Comparison of ENCODE assay signal across 8 cellular contexts in the genomic region with DNA sequence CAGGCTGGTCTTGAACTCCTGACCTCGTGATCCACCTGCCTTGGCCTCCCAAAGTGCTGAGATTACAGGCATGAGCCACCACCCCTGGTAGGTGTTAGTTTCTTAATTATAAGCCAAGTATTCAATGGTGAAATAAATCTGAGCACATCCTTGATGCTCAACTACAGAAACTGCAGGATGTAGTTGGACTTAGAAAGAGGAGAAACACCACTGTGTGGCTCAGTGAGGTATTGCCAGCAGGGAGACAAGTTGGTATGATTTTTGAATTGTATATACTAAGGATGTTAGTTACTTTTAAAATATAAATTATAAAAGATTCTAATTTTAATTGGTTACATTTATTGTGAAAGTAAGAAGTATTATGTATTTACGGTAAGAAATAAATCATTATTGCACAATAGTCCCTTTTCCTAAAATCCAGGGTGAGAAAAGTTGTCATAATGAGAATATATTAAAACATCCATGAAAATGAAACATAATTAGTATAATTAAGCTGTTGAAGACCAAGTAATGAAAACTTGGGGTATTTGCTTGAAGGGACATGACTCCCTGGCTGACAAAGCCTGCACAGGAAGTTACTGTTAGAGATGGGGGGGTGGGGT. TPM values are rescaled to one million over a fixed set of nuclear protein-coding genes. Genes with fewer than 3 reads are reported as not detected.
DNase-seq lines count a peak whose midpoint lies in the region; ATAC-seq and TF ChIP-seq lines count a peak whose summit lies in the region.

No MANE protein-coding gene starts in this region.

- no peak for ATAC-seq in HG02759 (IDR thresholded peaks at IDR 0.05; ENCODE audit: unreplicated experiment)

- 95% methylated on average over 1 of the region's 2 CpGs for WGBS in mammary epithelial cell (ENCODE audit: low coverage, missing lambda C conversion rate)

- H3K4me2 ChIP-seq in mammary epithelial cell (ENCODE audit: insufficient read depth, low read depth, low read length), result no peak overlapping the region
- no peak overlapping the region for H3K4me2 ChIP-seq in osteoblast (ENCODE audit: insufficient read depth, low read length)

- CTCF ChIA-PET in mammary epithelial cell (lab: Charles Lee; ENCODE audit: low non-redundant PET), result no interaction called here

- TF ChIP-seq CTCF in mammary epithelial cell (conservative IDR thresholded peaks at IDR 0.05 in 1 of 2, IDR thresholded peaks at IDR 0.05 in 1 of 2; ENCODE audit: extremely low read depth in 1 of 2, insufficient read depth in 1 of 2, low read depth in 1 of 2, low read length in 2 of 2), result peak; percentile 17 to 47
- TF ChIP-seq CTCF in osteoblast (IDR thresholded peaks at IDR 0.05; ENCODE audit: extremely low read depth, low read depth, low read length), result peak; percentile 50

- no peak overlapping the region for H2AFZ ChIP-seq in mammary epithelial cell (ENCODE audit: low read depth, low read length)
- H2AFZ ChIP-seq in osteoblast (ENCODE audit: low read length), result no peak overlapping the region

- in situ Hi-C loops in KBM-7 (cut with MboI; ENCODE audit: low pct_unique_long_range_greater_than_20kb, low sequenced_read_pairs), result loop anchor here (25.0 kb wide), 2 partner anchors 119 to 244 kb away; a partner anchor contains a TSS
- in situ Hi-C loops in mammary epithelial cell (cut with MboI; ENCODE audit: low sequenced_read_pairs in 2 of 2), result loop anchor here (25.0 kb wide), 2 partner anchors 119 to 244 kb away; a partner anchor contains a TSS

- H3K79me2 ChIP-seq in mammary epithelial cell (ENCODE audit: insufficient read depth, low read length), result no peaks in the 10 kb centered on the region
- H3K79me2 ChIP-seq in osteoblast (ENCODE audit: insufficient read depth, low read length), result no peaks in the 10 kb centered on the region

- dilution Hi-C loops in mammary epithelial cell (cut with HindIII; ENCODE audit: low sequenced_read_pairs), result no loop called here

- intact Hi-C loops in mammary epithelial cell (cut with micrococcal nuclease), result loop anchor here (5.0 kb wide), 1 partner anchor 64 kb away; no protein-coding TSS in a partner anchor

- H3K9ac ChIP-seq in mammary epithelial cell (ENCODE audit: insufficient read depth, low read length), result no peak overlapping the region

- H3K9me3 ChIP-seq in mammary epithelial cell (replicated peaks; ENCODE audit: insufficient read depth, low read length) (no peaks in the 10 kb centered on the region), osteoblast (ENCODE audit: low read depth, low read length) (no peaks in the 10 kb centered on the region)

- no peaks in the 10 kb centered on the region for H4K20me1 ChIP-seq in mammary epithelial cell (ENCODE audit: insufficient read depth, low read length)
- no peaks in the 10 kb centered on the region for H4K20me1 ChIP-seq in osteoblast (ENCODE audit: insufficient read depth, low read length)

- H3K27me3 ChIP-seq in mammary epithelial cell (ENCODE audit: insufficient read depth, low read length), result no peaks in the 10 kb centered on the region
- H3K27me3 ChIP-seq in osteoblast (ENCODE audit: insufficient read depth, low read length), result no peaks in the 10 kb centered on the region

- no TSS peak for BruUV-seq in mammary epithelial cell (replicated peaks; lab: Mats Ljungman, UMichigan)

- H3K27ac ChIP-seq in mammary epithelial cell (ENCODE audit: insufficient read depth, low read depth, low read length), result no peak overlapping the region
- no peak overlapping the region for H3K27ac ChIP-seq in osteoblast (ENCODE audit: low read depth, low read length)

- peaks cover 13% of the 10 kb centered on the region for H3K36me3 ChIP-seq in mammary epithelial cell (ENCODE audit: insufficient read depth, low read length)
- H3K36me3 ChIP-seq in osteoblast (ENCODE audit: insufficient read depth, low read length), result no peaks in the 10 kb centered on the region

- no peak overlapping the region for H3K4me3 ChIP-seq in mammary epithelial cell (replicated peaks in 1 of 3; ENCODE audit: insufficient read depth in 1 of 3, low read depth in 2 of 3, low read length in 3 of 3)
- no peak overlapping the region for H3K4me3 ChIP-seq in osteoblast (ENCODE audit: insufficient read depth, low read length)

- H3K4me1 ChIP-seq in mammary epithelial cell (ENCODE audit: insufficient read depth, low read length), result no peaks in the 10 kb centered on the region
- H3K4me1 ChIP-seq in osteoblast (ENCODE audit: insufficient read depth, low read length), result no peaks in the 10 kb centered on the region

- peak; percentile 13 for DNase-seq in DMS 273 (lab: John Stamatoyannopoulos, UW; ENCODE audit: unreplicated experiment)
- no peak for DNase-seq in DMS 273 treated with DMSO at 0.1 percent for 48 hours (lab: John Stamatoyannopoulos, UW)
- peak; percentile 6 for DNase-seq in KBM-7
- peak; percentile 1 for DNase-seq in mammary epithelial cell
- no peak for DNase-seq in osteoblast (ENCODE audit: insufficient read length, low spot score, missing footprints)
- DNase-seq in NCI-H146 treated with DMSO at 0.1 percent for 48 hours (lab: John Stamatoyannopoulos, UW; ENCODE audit: unreplicated experiment), result no peak
- no peak for DNase-seq in NOMO-1 (lab: John Stamatoyannopoulos, UW; ENCODE audit: unreplicated experiment in 2 of 2)

RNA-seq across cellular contexts. Expression of a gene that starts 17.6 kb away (rescaled TPM):
- 10 to 100 TPM; 13.8 TPM for total RNA-seq in mammary epithelial cell
- polyA plus RNA-seq in mammary epithelial cell, result 9.8 TPM
- polyA minus RNA-seq in mammary epithelial cell, result 21.3 TPM
- total RNA-seq in osteoblast, result 6.9 and 8.3 TPM in 2 replicates

RNA-seq across cellular contexts. Expression of a gene that starts 23.2 kb away (rescaled TPM):
- not detected for total RNA-seq in mammary epithelial cell
- not detected for polyA plus RNA-seq in mammary epithelial cell
- polyA minus RNA-seq in mammary epithelial cell, result not detected
- not detected in 2 replicates for total RNA-seq in osteoblast

RNA-seq across cellular contexts. Expression of a gene that starts 33.5 kb away (rescaled TPM):
- total RNA-seq in mammary epithelial cell (1,000 to 10,000 TPM in 1 of 2 donors, 100 to 1,000 TPM in 1; 811 to 1,276 TPM), osteoblast (961 and 1,137 TPM in 2 replicates)
- polyA plus RNA-seq in mammary epithelial cell, result 5,395 TPM
- 1,447 TPM for polyA minus RNA-seq in mammary epithelial cell

Comparison
In these comparisons a context has a peak if more than half of its experiments do, and no peak if none do; other contexts are left out.
1. DNase-seq: peak in DMS 273 (single experiment), KBM-7 (single experiment) and mammary epithelial cell (single experiment); none in DMS 273 treated with DMSO at 0.1 percent for 48 hours (single experiment), osteoblast (single experiment), NCI-H146 treated with DMSO at 0.1 percent for 48 hours (single experiment) and NOMO-1 (0 of 2).